8 cellular contexts compared by ENCODE assay signal in the genomic region with DNA sequence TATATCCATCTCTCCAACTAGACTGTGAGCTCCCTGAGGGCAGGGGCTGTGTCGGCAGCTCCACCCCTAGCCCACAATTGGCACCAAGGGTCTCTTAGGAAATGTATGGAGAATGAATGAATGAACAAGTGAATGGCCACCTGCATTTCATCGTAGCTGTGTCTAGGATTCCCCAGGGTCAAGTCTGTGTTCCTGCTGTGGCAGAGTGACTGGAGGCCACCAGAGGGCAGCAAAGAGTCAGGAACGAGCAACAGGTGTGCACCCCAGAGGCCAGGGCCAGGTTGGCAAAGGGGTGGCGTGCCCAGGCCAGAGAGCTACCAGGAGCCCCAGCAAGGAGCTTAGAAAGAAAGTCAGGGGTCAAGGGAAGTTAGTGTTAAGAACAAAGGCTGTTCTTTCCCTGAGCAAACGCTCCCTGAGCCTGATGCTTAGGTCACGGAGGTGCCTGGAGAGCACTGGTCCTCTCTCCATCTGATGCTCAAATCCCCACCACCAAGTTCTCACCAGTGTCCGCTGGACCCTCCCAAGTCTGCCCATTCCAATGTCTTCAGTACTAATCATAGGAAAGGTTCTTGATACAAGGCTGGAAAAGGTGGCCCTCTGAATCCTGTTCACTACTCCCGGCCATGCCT.
DNase-seq lines count a peak whose midpoint lies in the region; ATAC-seq and TF ChIP-seq lines count a peak whose summit lies in the region.

No MANE protein-coding gene starts in this region.

- H3K9me3 ChIP-seq in lung (ENCODE audit: control insufficient read depth in 2 of 2, insufficient read depth in 1 of 2, low read length in 1 of 2) = peaks cover 0 to 2% of the 10 kb centered on the region in 2 donors

- TF ChIP-seq CTCF in chondrocyte (IDR thresholded peaks at IDR 0.05) = peak; percentile 99
- TF ChIP-seq CTCF in lung (IDR thresholded peaks at IDR 0.05; ENCODE audit: control extremely low read depth, extremely low read depth) = peak; percentile 67

- WGBS in lung, 2 donors = 51 to 55% methylated on average over 8 of the region's 8 CpGs

- H3K4me1 Mint-ChIP-seq in chondrocyte (ENCODE audit: low read depth) = no peaks in the 10 kb centered on the region

- H3K9me3 Mint-ChIP-seq in chondrocyte (ENCODE audit: low read depth) = peaks cover 7% of the 10 kb centered on the region

- H3K36me3 ChIP-seq in lung (ENCODE audit: control insufficient read depth in 2 of 2, insufficient read depth in 2 of 2, low read length in 2 of 2) = no peaks in the 10 kb centered on the region

- no peak overlapping the region for H3K27ac Mint-ChIP-seq in chondrocyte (ENCODE audit: unreplicated experiment)

- no peak overlapping the region for H3K4me3 Mint-ChIP-seq in chondrocyte (ENCODE audit: unreplicated experiment)

- ATAC-seq in lung (ENCODE audit: insufficient read depth, low FRiP score) = no peak
- ATAC-seq in GM18861 (IDR thresholded peaks at IDR 0.05; ENCODE audit: unreplicated experiment) = no peak

- H3K27ac ChIP-seq in lung (ENCODE audit: low read depth in 1 of 2, low read length in 1 of 2) = no peak overlapping the region

- H3K36me3 Mint-ChIP-seq in chondrocyte (ENCODE audit: low read depth) = peaks cover 3% of the 10 kb centered on the region

- H3K27me3 ChIP-seq in lung (ENCODE audit: control insufficient read depth, insufficient read depth) = no peaks in the 10 kb centered on the region

- no peak overlapping the region for H3K4me3 ChIP-seq in lung

- H3K27me3 Mint-ChIP-seq in chondrocyte (ENCODE audit: low read depth) = peaks cover 53% of the 10 kb centered on the region

- no peaks in the 10 kb centered on the region for H3K4me1 ChIP-seq in lung (ENCODE audit: control insufficient read depth in 2 of 2, insufficient read depth in 2 of 2, low read length in 2 of 2)

- DNase-seq in DMS79 (lab: John Stamatoyannopoulos, UW) (peak; percentile 7), H4 (ENCODE audit: low spot score) (peak; percentile 68), NCI-H2029 treated with DMSO at 0.1 percent for 48 hours (lab: John Stamatoyannopoulos, UW) (peak; percentile 66), chondrocyte (ENCODE audit: low spot score) (no peak), lung (ENCODE audit: low spot score) (peak; percentile 62)
- DNase-seq in activated CD4-positive, alpha-beta T cell treated with anti-CD3 and anti-CD28 coated beads for 24 hours (ENCODE audit: low read depth in 2 of 2) = peak; percentile 74 to 76
- peak; percentile 50 for DNase-seq in stimulated activated CD8-positive, alpha-beta memory T cell treated with anti-CD3 and anti-CD28 coated beads, Interleukin-15, amount 100 ng/mL, for 1 hour (ENCODE audit: low read depth)
